ENCODE assay signal across 8 cellular contexts in genomic region chr16:69311533-69312388, GRCh38. TPM values are rescaled to one million over a fixed set of nuclear protein-coding genes. Genes with fewer than 3 reads are reported as not detected.
DNase-seq lines count a peak whose midpoint lies in the region; ATAC-seq and TF ChIP-seq lines count a peak whose summit lies in the region.

No MANE protein-coding gene starts in this region.

- H3K4me3 ChIP-seq in NB4 (ENCODE audit: low read depth, low read length): peak overlapping the region; percentile 84
- H3K4me3 ChIP-seq in prostate gland: peak overlapping the region; percentile 73 to 88

- TF ChIP-seq POLR2A in NB4 (IDR thresholded peaks at IDR 0.05; ENCODE audit: extremely low read depth, insufficient read length) (no peak), prostate gland (IDR thresholded peaks at IDR 0.05) (peak; percentile 1)

- TF ChIP-seq CTCF in NB4 (IDR thresholded peaks at IDR 0.05; ENCODE audit: low read depth, low read length) (peak; percentile 17), prostate gland (IDR thresholded peaks at IDR 0.05) (no peak)

- H3K9me3 ChIP-seq in prostate gland: no peaks in the 10 kb centered on the region

- intact Hi-C loops in cardiac septum (cut with DNase I) (loop anchor here (1.0 to 2.0 kb wide), 2 partner anchors 17 to 27 kb away; partner anchors contain the start of genes COG8 and NIP7), prostate gland (cut with DNase I) (no loop called here)

- peaks cover 6 to 9% of the 10 kb centered on the region in 2 donors for H3K36me3 ChIP-seq in prostate gland

- peak overlapping the region; percentile 62 to 90 for H3K27ac ChIP-seq in prostate gland

- 2% methylated on average over 40 of the region's 59 CpGs for WGBS in prostate gland

- ATAC-seq in HG02678 (IDR thresholded peaks at IDR 0.05; ENCODE audit: unreplicated experiment): peak; percentile 40

- DNase-seq in activated T-cell treated with anti-CD3 and anti-CD28 coated beads for 1 hour (ENCODE audit: low read depth): peak; percentile 23
- no peak for DNase-seq in activated T-cell treated with anti-CD3 and anti-CD28 coated beads, Interleukin-2, amount 50 U/mL, for 1 hour
- DNase-seq in NB4 (ENCODE audit: low read depth): peak; percentile 66
- peak; percentile 43 for DNase-seq in activated naive CD4-positive, alpha-beta T cell treated with Interleukin-2 at 50 U/mL for 16 hours
- DNase-seq in cardiac septum (ENCODE audit: low spot score): peak; percentile 74
- DNase-seq in prostate gland (ENCODE audit: low spot score): no peak
- no peak for DNase-seq in GDM1 (lab: John Stamatoyannopoulos, UW)

- peaks cover 4% of the 10 kb centered on the region for H3K4me1 ChIP-seq in prostate gland (replicated peaks)

- H3K27me3 ChIP-seq in prostate gland (replicated peaks; ENCODE audit: insufficient read depth): no peaks in the 10 kb centered on the region

RNA-seq across cellular contexts. Expression of gene VPS4A, which starts 0.6 kb away (rescaled TPM):
- total RNA-seq in cardiac septum (27.1 TPM), prostate gland (10 to 100 TPM; 44.8 to 46.1 TPM)

RNA-seq across cellular contexts. Expression of gene PDF, which starts 18.6 kb away (rescaled TPM):
- 5.7 TPM for total RNA-seq in cardiac septum
- total RNA-seq in prostate gland: 10 to 100 TPM; 40.7 to 42.9 TPM

RNA-seq across cellular contexts. Expression of gene COG8, which starts 27.6 kb away (rescaled TPM):
- total RNA-seq in cardiac septum (21.6 TPM), prostate gland (10 to 100 TPM; 55.6 to 85.2 TPM)

RNA-seq across cellular contexts. Expression of gene NIP7, which starts 27.8 kb away (rescaled TPM):
- total RNA-seq in cardiac septum (10.6 TPM), prostate gland (10 to 100 TPM; 11.2 to 19.4 TPM)

RNA-seq across cellular contexts. Expression of gene TMED6, which starts 39.8 kb away (rescaled TPM):
- total RNA-seq in cardiac septum (0.38 TPM), prostate gland (1 to 10 TPM in 1 of 2 donors, not detected in 1; 1.1 TPM)

Comparison
In these comparisons a context has a peak if more than half of its experiments do, and no peak if none do; other contexts are left out.
1. DNase-seq: peak in activated T-cell treated with anti-CD3 and anti-CD28 coated beads for 1 hour (single experiment), NB4 (single experiment), activated naive CD4-positive, alpha-beta T cell treated with Interleukin-2 at 50 U/mL for 16 hours (single experiment) and cardiac septum (single experiment); none in activated T-cell treated with anti-CD3 and anti-CD28 coated beads, Interleukin-2, amount 50 U/mL, for 1 hour (single experiment), prostate gland (single experiment) and GDM1 (single experiment).